ENCODE assay signal across 8 cellular contexts in genomic region chr5:956941-957729, GRCh38. TPM values are rescaled to one million over a fixed set of nuclear protein-coding genes. Genes with fewer than 3 reads are reported as not detected.
DNase-seq lines count a peak whose midpoint lies in the region; ATAC-seq, FAIRE-seq and TF ChIP-seq lines count a peak whose summit lies in the region.

No MANE protein-coding gene starts in this region.

- H3K36me3 Mint-ChIP-seq in activated naive CD4-positive, alpha-beta T cell treated with anti-CD3 and anti-CD28 coated beads, Interleukin-2, amount 10 ng/mL, durations not matched to agents 7 days and 5 days: no peaks in the 10 kb centered on the region

- CTCF ChIA-PET in activated naive CD4-positive, alpha-beta T cell treated with anti-CD3 and anti-CD28 coated beads, Interleukin-2, amount 10 ng/mL, durations not matched to agents 7 days and 5 days (lab: Charles Lee): interaction anchor here (0.7 to 2.0 kb wide), 3 partner anchors 9 to 184 kb away, joined by 3 to 4 read pairs (median 4); no protein-coding TSS in a partner anchor

- no peak for FAIRE-seq in GM12891 (lab: Jason Lieb, UNC)

- peak; percentile 62 for ATAC-seq in GM21381 (IDR thresholded peaks at IDR 0.05; ENCODE audit: unreplicated experiment)
- peak; percentile 49 for ATAC-seq in left ventricle myocardium superior
- no peak for ATAC-seq in GM18505 (IDR thresholded peaks at IDR 0.05; ENCODE audit: unreplicated experiment)

- intact Hi-C loops in left ventricle myocardium superior (cut with micrococcal nuclease): no loop called here

- TF ChIP-seq POLR2A in GM18505 (IDR thresholded peaks at IDR 0.05; ENCODE audit: borderline replicate concordance, extremely low read depth, insufficient read depth, insufficient read length) (no peak), GM12891 (IDR thresholded peaks at IDR 0.05; ENCODE audit: low read depth, low read length) (no peak)

- H3K27ac Mint-ChIP-seq in activated naive CD4-positive, alpha-beta T cell treated with anti-CD3 and anti-CD28 coated beads, Interleukin-2, amount 10 ng/mL, durations not matched to agents 7 days and 5 days: no peak overlapping the region

- H3K27me3 Mint-ChIP-seq in activated naive CD4-positive, alpha-beta T cell treated with anti-CD3 and anti-CD28 coated beads, Interleukin-2, amount 10 ng/mL, durations not matched to agents 7 days and 5 days: peaks cover 85% of the 10 kb centered on the region

- H3K9me3 Mint-ChIP-seq in activated naive CD4-positive, alpha-beta T cell treated with anti-CD3 and anti-CD28 coated beads, Interleukin-2, amount 10 ng/mL, durations not matched to agents 7 days and 5 days: no peaks in the 10 kb centered on the region

- H3K4me3 Mint-ChIP-seq in activated naive CD4-positive, alpha-beta T cell treated with anti-CD3 and anti-CD28 coated beads, Interleukin-2, amount 10 ng/mL, durations not matched to agents 7 days and 5 days: no peak overlapping the region

- peak; percentile 90 for DNase-seq in Daoy (ENCODE audit: low read depth)
- DNase-seq in HT1080 (ENCODE audit: low read depth): peak; percentile 86
- DNase-seq in activated naive CD4-positive, alpha-beta T cell treated with anti-CD3 and anti-CD28 coated beads, Interleukin-2, amount 10 ng/mL, durations not matched to agents 7 days and 5 days: peak; percentile 77
- peak; percentile 41 for DNase-seq in left ventricle myocardium superior
- DNase-seq in stimulated activated CD4-positive, alpha-beta T cell treated with anti-CD3 and anti-CD28 coated beads, Interleukin-4, amount 100 ng/mL, for 24 hours: peak; percentile 15
- no peak for DNase-seq in GM12891 (ENCODE audit: insufficient read length, low spot score)

- peaks cover 56% of the 10 kb centered on the region for H3K4me1 Mint-ChIP-seq in activated naive CD4-positive, alpha-beta T cell treated with anti-CD3 and anti-CD28 coated beads, Interleukin-2, amount 10 ng/mL, durations not matched to agents 7 days and 5 days

TF ChIP-seq in GM12891, 5 proteins besides CTCF, POLR2A, EP300 and RAD21:
- TF ChIP-seq POU2F2 (IDR thresholded peaks at IDR 0.05; ENCODE audit: low read depth, low read length) (no peak), PAX5 (IDR thresholded peaks at IDR 0.05; ENCODE audit: insufficient read depth, low read length, severe bottlenecking) (no peak), TAF1 (IDR thresholded peaks at IDR 0.05; ENCODE audit: low read depth, low read length) (no peak)

RNA-seq across cellular contexts. Expression of gene NKD2, which starts 51.5 kb away (rescaled TPM):
- 0.45 and 1.3 TPM in 2 replicates for total RNA-seq in Daoy (2014; rRNA removed; shearing (Covaris generic))
- total RNA-seq in HT1080 (2014; rRNA removed; shearing (Covaris generic)): not detected in 2 replicates
- polyA plus RNA-seq in HT1080 (2015; cell fraction: cytosol; rRNA removed): 0.14 and 0.34 TPM in 2 replicates
- 0.23 and 0.58 TPM in 2 replicates for polyA plus RNA-seq in HT1080 (2015; cell fraction: nucleus; rRNA removed)
- total RNA-seq in left ventricle myocardium superior: 3.4 TPM
- polyA plus RNA-seq in GM12891 (2012; ENCODE audit: low read depth, missing spikeins): 1.4 TPM
